Comparison of ENCODE assay signal across 1 cellular context in the genomic region with DNA sequence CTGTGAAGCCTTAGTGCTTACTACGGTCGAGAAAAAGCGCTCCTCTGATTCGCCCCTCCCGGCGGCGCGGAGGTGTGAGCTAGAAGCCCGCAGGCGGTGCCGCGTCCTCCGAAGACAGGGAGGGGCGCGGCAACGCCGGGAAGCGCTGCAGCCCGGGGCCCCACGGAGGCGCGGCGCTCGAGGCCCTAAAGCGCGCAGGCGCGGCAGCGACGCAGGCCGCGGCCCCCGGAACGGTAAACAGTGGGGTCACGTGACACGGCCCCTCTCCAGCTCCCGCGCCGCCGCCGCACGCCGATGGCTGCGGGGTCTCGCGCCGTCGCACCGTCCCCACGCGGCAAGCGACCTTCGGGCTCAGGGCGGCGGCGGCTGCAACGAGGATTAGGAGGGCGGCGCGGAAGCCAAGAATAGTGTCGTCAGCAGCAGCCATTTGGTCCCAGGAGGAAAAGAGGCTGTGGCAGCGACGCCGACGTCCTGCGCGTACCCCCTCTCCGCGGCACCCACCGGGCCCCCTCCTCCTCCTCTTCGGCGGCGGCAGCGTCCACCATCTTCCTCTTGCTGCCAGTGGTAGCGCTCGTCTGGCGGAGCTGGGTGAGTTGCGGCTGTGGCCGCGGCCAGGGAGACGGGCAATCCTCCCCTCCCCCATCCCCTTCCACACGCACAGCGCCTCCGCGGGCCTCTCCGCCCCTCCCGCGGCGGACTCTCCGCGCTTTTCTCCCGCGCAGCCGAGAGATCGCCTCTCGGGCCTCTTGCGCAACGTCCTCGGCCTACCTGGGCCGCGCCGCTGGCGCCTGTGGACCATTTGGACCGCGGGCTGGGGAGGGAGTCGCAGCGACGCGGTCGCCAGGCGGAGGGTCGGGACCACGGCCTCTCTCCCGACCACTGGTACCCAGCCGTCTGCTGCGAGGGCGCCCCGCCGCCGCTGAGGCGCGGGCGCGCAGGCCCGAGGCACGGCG.
TF ChIP-seq lines count a peak whose summit lies in the region.

A gene with protein sequence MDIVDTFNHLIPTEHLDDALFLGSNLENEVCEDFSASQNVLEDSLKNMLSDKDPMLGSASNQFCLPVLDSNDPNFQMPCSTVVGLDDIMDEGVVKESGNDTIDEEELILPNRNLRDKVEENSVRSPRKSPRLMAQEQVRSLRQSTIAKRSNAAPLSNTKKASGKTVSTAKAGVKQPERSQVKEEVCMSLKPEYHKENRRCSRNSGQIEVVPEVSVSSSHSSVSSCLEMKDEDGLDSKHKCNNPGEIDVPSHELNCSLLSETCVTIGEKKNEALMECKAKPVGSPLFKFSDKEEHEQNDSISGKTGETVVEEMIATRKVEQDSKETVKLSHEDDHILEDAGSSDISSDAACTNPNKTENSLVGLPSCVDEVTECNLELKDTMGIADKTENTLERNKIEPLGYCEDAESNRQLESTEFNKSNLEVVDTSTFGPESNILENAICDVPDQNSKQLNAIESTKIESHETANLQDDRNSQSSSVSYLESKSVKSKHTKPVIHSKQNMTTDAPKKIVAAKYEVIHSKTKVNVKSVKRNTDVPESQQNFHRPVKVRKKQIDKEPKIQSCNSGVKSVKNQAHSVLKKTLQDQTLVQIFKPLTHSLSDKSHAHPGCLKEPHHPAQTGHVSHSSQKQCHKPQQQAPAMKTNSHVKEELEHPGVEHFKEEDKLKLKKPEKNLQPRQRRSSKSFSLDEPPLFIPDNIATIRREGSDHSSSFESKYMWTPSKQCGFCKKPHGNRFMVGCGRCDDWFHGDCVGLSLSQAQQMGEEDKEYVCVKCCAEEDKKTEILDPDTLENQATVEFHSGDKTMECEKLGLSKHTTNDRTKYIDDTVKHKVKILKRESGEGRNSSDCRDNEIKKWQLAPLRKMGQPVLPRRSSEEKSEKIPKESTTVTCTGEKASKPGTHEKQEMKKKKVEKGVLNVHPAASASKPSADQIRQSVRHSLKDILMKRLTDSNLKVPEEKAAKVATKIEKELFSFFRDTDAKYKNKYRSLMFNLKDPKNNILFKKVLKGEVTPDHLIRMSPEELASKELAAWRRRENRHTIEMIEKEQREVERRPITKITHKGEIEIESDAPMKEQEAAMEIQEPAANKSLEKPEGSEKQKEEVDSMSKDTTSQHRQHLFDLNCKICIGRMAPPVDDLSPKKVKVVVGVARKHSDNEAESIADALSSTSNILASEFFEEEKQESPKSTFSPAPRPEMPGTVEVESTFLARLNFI (N-terminal part only) (plus strand): TSS at position 240 of the 953 bp plus-strand sequence. CDS start 10,750 bp downstream, outside the sequence.

TF ChIP-seq in K562, 482 proteins besides CTCF, POLR2A, EP300 and RAD21 (continued from another document and continues in another):
- TF ChIP-seq, protein P1, sequence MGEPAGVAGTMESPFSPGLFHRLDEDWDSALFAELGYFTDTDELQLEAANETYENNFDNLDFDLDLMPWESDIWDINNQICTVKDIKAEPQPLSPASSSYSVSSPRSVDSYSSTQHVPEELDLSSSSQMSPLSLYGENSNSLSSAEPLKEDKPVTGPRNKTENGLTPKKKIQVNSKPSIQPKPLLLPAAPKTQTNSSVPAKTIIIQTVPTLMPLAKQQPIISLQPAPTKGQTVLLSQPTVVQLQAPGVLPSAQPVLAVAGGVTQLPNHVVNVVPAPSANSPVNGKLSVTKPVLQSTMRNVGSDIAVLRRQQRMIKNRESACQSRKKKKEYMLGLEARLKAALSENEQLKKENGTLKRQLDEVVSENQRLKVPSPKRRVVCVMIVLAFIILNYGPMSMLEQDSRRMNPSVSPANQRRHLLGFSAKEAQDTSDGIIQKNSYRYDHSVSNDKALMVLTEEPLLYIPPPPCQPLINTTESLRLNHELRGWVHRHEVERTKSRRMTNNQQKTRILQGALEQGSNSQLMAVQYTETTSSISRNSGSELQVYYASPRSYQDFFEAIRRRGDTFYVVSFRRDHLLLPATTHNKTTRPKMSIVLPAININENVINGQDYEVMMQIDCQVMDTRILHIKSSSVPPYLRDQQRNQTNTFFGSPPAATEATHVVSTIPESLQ (CRISPR knock-in tag; IDR thresholded peaks at IDR 0.05), result peak; percentile 46; the same call in 1 of the 2 replicates
- TF ChIP-seq SRSF1 (IDR thresholded peaks at IDR 0.05; ENCODE audit: low read depth, low read length), result no peak
- TF ChIP-seq, protein P2, sequence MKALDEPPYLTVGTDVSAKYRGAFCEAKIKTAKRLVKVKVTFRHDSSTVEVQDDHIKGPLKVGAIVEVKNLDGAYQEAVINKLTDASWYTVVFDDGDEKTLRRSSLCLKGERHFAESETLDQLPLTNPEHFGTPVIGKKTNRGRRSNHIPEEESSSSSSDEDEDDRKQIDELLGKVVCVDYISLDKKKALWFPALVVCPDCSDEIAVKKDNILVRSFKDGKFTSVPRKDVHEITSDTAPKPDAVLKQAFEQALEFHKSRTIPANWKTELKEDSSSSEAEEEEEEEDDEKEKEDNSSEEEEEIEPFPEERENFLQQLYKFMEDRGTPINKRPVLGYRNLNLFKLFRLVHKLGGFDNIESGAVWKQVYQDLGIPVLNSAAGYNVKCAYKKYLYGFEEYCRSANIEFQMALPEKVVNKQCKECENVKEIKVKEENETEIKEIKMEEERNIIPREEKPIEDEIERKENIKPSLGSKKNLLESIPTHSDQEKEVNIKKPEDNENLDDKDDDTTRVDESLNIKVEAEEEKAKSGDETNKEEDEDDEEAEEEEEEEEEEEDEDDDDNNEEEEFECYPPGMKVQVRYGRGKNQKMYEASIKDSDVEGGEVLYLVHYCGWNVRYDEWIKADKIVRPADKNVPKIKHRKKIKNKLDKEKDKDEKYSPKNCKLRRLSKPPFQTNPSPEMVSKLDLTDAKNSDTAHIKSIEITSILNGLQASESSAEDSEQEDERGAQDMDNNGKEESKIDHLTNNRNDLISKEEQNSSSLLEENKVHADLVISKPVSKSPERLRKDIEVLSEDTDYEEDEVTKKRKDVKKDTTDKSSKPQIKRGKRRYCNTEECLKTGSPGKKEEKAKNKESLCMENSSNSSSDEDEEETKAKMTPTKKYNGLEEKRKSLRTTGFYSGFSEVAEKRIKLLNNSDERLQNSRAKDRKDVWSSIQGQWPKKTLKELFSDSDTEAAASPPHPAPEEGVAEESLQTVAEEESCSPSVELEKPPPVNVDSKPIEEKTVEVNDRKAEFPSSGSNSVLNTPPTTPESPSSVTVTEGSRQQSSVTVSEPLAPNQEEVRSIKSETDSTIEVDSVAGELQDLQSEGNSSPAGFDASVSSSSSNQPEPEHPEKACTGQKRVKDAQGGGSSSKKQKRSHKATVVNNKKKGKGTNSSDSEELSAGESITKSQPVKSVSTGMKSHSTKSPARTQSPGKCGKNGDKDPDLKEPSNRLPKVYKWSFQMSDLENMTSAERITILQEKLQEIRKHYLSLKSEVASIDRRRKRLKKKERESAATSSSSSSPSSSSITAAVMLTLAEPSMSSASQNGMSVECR (CRISPR knock-in tag; IDR thresholded peaks at IDR 0.05), result peak; percentile 67
- peak; percentile 13; the same call in 1 of the 2 replicates for TF ChIP-seq EGR1 (conservative IDR thresholded peaks at IDR 0.05)
- TF ChIP-seq, protein P3, sequence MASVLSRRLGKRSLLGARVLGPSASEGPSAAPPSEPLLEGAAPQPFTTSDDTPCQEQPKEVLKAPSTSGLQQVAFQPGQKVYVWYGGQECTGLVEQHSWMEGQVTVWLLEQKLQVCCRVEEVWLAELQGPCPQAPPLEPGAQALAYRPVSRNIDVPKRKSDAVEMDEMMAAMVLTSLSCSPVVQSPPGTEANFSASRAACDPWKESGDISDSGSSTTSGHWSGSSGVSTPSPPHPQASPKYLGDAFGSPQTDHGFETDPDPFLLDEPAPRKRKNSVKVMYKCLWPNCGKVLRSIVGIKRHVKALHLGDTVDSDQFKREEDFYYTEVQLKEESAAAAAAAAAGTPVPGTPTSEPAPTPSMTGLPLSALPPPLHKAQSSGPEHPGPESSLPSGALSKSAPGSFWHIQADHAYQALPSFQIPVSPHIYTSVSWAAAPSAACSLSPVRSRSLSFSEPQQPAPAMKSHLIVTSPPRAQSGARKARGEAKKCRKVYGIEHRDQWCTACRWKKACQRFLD (CRISPR knock-in tag; IDR thresholded peaks at IDR 0.05), result peak; percentile 68
- TF ChIP-seq FOXM1 (IDR thresholded peaks at IDR 0.05; ENCODE audit: low read depth), result no peak
- TF ChIP-seq FOXM1 (CRISPR knock-in tag; IDR thresholded peaks at IDR 0.05; ENCODE audit: low read depth), result 0 out of 2 replicates have a peak, but pooled peaks have one; percentile 81
- TF ChIP-seq SAFB (IDR thresholded peaks at IDR 0.05; ENCODE audit: borderline replicate concordance, low read depth, low read length), result peak; percentile 37; the same call in 1 of the 2 replicates
- peak; percentile 53; the same call in 1 of the 2 replicates for TF ChIP-seq CREM (IDR thresholded peaks at IDR 0.05; ENCODE audit: low read depth)
- peak; percentile 73 for TF ChIP-seq RBM22 (IDR thresholded peaks at IDR 0.05; ENCODE audit: low read depth, low read length, poor library complexity, severe bottlenecking)
- TF ChIP-seq, protein P4, sequence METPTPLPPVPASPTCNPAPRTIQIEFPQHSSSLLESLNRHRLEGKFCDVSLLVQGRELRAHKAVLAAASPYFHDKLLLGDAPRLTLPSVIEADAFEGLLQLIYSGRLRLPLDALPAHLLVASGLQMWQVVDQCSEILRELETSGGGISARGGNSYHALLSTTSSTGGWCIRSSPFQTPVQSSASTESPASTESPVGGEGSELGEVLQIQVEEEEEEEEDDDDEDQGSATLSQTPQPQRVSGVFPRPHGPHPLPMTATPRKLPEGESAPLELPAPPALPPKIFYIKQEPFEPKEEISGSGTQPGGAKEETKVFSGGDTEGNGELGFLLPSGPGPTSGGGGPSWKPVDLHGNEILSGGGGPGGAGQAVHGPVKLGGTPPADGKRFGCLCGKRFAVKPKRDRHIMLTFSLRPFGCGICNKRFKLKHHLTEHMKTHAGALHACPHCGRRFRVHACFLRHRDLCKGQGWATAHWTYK (CRISPR knock-in tag; IDR thresholded peaks at IDR 0.05), result peak; percentile 72
- peak; percentile 89 for TF ChIP-seq EP400 (IDR thresholded peaks at IDR 0.05)
- TF ChIP-seq ATF7 (IDR thresholded peaks at IDR 0.05), result peak; percentile 77
- TF ChIP-seq MEIS2 (IDR thresholded peaks at IDR 0.05; ENCODE audit: partially characterized antibody), result peak; percentile 50
- TF ChIP-seq TSC22D4 (tag; IDR thresholded peaks at IDR 0.05), result no peak
- TF ChIP-seq SP1 (CRISPR knock-in tag; IDR thresholded peaks at IDR 0.05), result peak; percentile 47; the same call in 1 of the 2 replicates
- TF ChIP-seq ZNF583 (CRISPR knock-in tag; IDR thresholded peaks at IDR 0.05), result no peak
- TF ChIP-seq CREB1 (IDR thresholded peaks at IDR 0.05), result peak; percentile 49
- peak; percentile 57; the same call in 1 of the 2 replicates for TF ChIP-seq CREB1 (CRISPR knock-in tag; IDR thresholded peaks at IDR 0.05)
- TF ChIP-seq NR4A1 (CRISPR knock-in tag; IDR thresholded peaks at IDR 0.05), result no peak
- TF ChIP-seq NR4A1 (tag; IDR thresholded peaks at IDR 0.05), result peak; percentile 53; the same call in 1 of the 2 replicates
- TF ChIP-seq STAG1 (CRISPR knock-in tag; IDR thresholded peaks at IDR 0.05; ENCODE audit: borderline replicate concordance), result no peak
- TF ChIP-seq, protein P5, sequence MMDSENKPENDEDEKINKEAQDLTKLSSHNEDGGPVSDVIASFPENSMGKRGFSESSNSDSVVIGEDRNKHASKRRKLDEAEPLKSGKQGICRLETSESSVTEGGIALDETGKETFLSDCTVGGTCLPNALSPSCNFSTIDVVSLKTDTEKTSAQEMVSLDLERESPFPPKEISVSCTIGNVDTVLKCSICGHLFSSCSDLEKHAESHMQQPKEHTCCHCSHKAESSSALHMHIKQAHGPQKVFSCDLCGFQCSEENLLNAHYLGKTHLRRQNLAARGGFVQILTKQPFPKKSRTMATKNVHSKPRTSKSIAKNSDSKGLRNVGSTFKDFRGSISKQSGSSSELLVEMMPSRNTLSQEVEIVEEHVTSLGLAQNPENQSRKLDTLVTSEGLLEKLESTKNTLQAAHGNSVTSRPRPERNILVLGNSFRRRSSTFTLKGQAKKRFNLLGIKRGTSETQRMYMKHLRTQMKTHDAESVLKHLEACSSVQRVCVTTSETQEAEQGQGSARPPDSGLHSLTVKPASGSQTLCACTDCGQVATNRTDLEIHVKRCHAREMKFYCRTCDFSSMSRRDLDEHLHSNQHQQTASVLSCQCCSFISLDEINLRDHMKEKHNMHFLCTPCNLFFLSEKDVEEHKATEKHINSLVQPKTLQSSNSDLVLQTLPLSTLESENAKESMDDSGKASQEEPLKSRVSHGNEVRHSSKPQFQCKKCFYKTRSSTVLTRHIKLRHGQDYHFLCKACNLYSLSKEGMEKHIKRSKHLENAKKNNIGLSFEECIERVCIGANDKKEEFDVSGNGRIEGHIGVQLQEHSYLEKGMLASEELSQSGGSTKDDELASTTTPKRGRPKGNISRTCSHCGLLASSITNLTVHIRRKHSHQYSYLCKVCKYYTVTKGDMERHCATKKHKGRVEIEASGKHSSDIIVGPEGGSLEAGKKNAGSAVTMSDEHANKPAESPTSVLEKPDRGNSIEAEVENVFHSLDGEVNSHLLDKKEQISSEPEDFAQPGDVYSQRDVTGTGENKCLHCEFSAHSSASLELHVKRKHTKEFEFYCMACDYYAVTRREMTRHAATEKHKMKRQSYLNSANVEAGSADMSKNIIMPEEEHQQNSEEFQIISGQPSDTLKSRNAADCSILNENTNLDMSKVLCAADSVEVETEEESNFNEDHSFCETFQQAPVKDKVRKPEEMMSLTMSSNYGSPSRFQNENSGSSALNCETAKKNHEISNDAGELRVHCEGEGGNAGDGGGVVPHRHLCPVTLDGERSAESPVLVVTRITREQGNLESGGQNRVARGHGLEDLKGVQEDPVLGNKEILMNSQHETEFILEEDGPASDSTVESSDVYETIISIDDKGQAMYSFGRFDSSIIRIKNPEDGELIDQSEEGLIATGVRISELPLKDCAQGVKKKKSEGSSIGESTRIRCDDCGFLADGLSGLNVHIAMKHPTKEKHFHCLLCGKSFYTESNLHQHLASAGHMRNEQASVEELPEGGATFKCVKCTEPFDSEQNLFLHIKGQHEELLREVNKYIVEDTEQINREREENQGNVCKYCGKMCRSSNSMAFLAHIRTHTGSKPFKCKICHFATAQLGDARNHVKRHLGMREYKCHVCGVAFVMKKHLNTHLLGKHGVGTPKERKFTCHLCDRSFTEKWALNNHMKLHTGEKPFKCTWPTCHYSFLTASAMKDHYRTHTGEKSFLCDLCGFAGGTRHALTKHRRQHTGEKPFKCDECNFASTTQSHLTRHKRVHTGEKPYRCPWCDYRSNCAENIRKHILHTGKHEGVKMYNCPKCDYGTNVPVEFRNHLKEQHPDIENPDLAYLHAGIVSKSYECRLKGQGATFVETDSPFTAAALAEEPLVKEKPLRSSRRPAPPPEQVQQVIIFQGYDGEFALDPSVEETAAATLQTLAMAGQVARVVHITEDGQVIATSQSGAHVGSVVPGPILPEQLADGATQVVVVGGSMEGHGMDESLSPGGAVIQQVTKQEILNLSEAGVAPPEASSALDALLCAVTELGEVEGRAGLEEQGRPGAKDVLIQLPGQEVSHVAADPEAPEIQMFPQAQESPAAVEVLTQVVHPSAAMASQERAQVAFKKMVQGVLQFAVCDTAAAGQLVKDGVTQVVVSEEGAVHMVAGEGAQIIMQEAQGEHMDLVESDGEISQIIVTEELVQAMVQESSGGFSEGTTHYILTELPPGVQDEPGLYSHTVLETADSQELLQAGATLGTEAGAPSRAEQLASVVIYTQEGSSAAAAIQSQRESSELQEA (IDR thresholded peaks at IDR 0.05; ENCODE audit: low read depth), result no peak
- peak; percentile 56; the same call in 1 of the 2 replicates for TF ChIP-seq POLR2AphosphoS5 (IDR thresholded peaks at IDR 0.05; ENCODE audit: control insufficient read depth, insufficient read depth, low read depth, low read length)
- no peak for TF ChIP-seq ZNF778 (CRISPR knock-in tag; IDR thresholded peaks at IDR 0.05)
- TF ChIP-seq, protein P6, sequence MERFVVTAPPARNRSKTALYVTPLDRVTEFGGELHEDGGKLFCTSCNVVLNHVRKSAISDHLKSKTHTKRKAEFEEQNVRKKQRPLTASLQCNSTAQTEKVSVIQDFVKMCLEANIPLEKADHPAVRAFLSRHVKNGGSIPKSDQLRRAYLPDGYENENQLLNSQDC (CRISPR knock-in tag; IDR thresholded peaks at IDR 0.05), result 0 out of 2 replicates have a peak, but pooled peaks have one; percentile 1
- no peak for TF ChIP-seq FOS (IDR thresholded peaks at IDR 0.05; ENCODE audit: extremely low read depth, insufficient read length)
